14 cellular contexts compared by ENCODE assay signal in the genomic region with DNA sequence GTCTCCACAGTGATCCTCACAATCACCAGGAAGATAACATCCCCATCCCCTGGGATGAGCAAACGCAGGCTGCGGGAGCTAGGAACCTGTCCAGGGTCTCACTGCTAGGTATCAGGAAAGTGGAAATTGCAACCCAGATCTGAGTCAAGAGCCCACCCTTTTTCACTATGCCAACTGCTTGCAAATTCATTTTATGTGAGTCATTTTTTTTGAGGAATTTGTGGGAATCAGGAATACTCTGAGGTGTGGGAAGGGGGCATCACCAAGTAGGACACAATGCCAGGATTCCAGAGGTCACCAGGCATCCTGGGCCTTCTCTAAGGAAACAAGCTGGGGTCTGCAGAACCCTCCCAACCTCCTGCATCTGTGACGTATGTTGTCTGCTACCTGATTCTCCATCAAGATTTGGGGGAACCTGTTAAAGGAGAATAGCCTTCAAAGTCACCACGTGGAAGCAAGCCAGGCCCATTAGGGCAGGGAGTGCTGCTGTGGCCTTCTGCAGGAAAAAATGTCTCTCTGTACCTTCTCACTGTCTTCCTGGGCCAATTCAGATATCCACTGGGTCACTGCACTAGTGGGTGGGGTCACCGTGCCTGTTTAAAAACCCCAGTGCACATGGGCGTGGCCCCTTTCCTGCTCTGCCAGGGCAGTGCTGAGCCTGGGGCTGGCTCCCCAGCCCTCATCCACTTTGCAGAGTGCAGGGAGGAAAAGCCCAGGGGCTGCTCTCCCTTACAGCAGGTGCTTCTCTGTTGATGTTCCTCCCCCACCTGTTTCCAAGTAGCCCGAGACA. TPM values are rescaled to one million over a fixed set of nuclear protein-coding genes. Genes with fewer than 3 reads are reported as not detected.
DNase-seq lines count a peak whose midpoint lies in the region; ATAC-seq and TF ChIP-seq lines count a peak whose summit lies in the region.
"Had no signal": no experiment of that assay in that cellular context is flagged by ENCODE, and none has a peak within 500 bp of the region (broad histone marks: within the 10 kb centered on the region; RNA-seq: fewer than 3 reads in every experiment).

No MANE protein-coding gene starts in this region.

- WGBS in upper lobe of left lung, 2 donors: 79 to 84% methylated on average over 7 of the region's 7 CpGs

- H3K27ac ChIP-seq in upper lobe of left lung: peak overlapping the region in 3 of 4 donors; percentile 1 to 85 (median 3)

- no peaks in the 10 kb centered on the region for H3K9me3 Mint-ChIP-seq in natural killer cell treated with Interleukin-12 subunit alpha and Interleukin-12 subunit beta and Interleukin-15 and Interleukin-18, amount 100 ng/mL, for 72 hours

- peaks cover 0 to 7% of the 10 kb centered on the region in 2 donors for H3K27me3 Mint-ChIP-seq in natural killer cell treated with Interleukin-12 subunit alpha and Interleukin-12 subunit beta and Interleukin-15 and Interleukin-18, amount 100 ng/mL, for 72 hours

- no peaks in the 10 kb centered on the region for H3K27me3 ChIP-seq in upper lobe of left lung

- H3K4me3 ChIP-seq in upper lobe of left lung: no peak overlapping the region

- H3K36me3 Mint-ChIP-seq in natural killer cell treated with Interleukin-12 subunit alpha and Interleukin-12 subunit beta and Interleukin-15 and Interleukin-18, amount 100 ng/mL, for 72 hours: peaks cover 9% of the 10 kb centered on the region

- peaks cover 0 to 27% (median 11%) of the 10 kb centered on the region in 4 donors for H3K4me1 ChIP-seq in upper lobe of left lung

- DNase-seq in EL (peak; percentile 41), M059J (ENCODE audit: low read depth) (peak; percentile 55), left colon (peak; percentile 66 to 70), upper lobe of left lung (no peak)
- DNase-seq in activated CD4-positive, alpha-beta T cell treated with anti-CD3 and anti-CD28 coated beads for 48 hours: no peak
- DNase-seq in natural killer cell treated with Interleukin-12 subunit alpha and Interleukin-12 subunit beta and Interleukin-15 and Interleukin-18, amount 100 ng/mL, for 72 hours (ENCODE audit: low spot score): no peak
- DNase-seq: CD4-positive, alpha-beta T cell; H9; NCI-H1417; NCI-H187 treated with DMSO at 0.1 percent for 48 hours; NCI-H446; NK-92 treated with Interleukin-12 subunit alpha and Interleukin-12 subunit beta, amount 100 ng/mL, for 24 hours had no signal

- no peak for TF ChIP-seq POLR2A in upper lobe of left lung (IDR thresholded peaks at IDR 0.05)

- peaks cover 0 to 4% of the 10 kb centered on the region in 2 donors for H3K4me1 Mint-ChIP-seq in natural killer cell treated with Interleukin-12 subunit alpha and Interleukin-12 subunit beta and Interleukin-15 and Interleukin-18, amount 100 ng/mL, for 72 hours (ENCODE audit: low read depth in 2 of 2)

- no peak overlapping the region for H3K27ac Mint-ChIP-seq in natural killer cell treated with Interleukin-12 subunit alpha and Interleukin-12 subunit beta and Interleukin-15 and Interleukin-18, amount 100 ng/mL, for 72 hours
- H3K27ac Mint-ChIP-seq: B cell; CD4-positive, alpha-beta T cell; H9 had no signal

- intact Hi-C loops in left colon (cut with DNase I, micrococcal nuclease): no loop called here

- peaks cover 0 to 19% (median 8%) of the 10 kb centered on the region in 4 donors for H3K9me3 ChIP-seq in upper lobe of left lung

- no peaks in the 10 kb centered on the region for H3K36me3 ChIP-seq in upper lobe of left lung

- no peak overlapping the region for H3K4me3 Mint-ChIP-seq in natural killer cell treated with Interleukin-12 subunit alpha and Interleukin-12 subunit beta and Interleukin-15 and Interleukin-18, amount 100 ng/mL, for 72 hours
- H3K4me3 Mint-ChIP-seq: B cell; CD4-positive, alpha-beta T cell; H9 had no signal

- TF ChIP-seq CTCF in upper lobe of left lung (IDR thresholded peaks at IDR 0.05): no peak

- ATAC-seq in left colon: peak; percentile 65
- no peak for ATAC-seq in upper lobe of left lung (ENCODE audit: low FRiP score in 2 of 2)
- ATAC-seq in HG03196 (IDR thresholded peaks at IDR 0.05; ENCODE audit: unreplicated experiment): no peak
- no peak for ATAC-seq in natural killer cell treated with Interleukin-12 subunit alpha and Interleukin-12 subunit beta and Interleukin-15 and Interleukin-18, amount 100 ng/mL, for 72 hours

- no peak for TF ChIP-seq EP300 in upper lobe of left lung (IDR thresholded peaks at IDR 0.05)

RNA-seq across cellular contexts. Expression of a gene that starts 50.2 kb away (rescaled TPM):
- total RNA-seq in M059J (2014; rRNA removed; shearing (Covaris generic)): 199 and 365 TPM in 2 replicates
- total RNA-seq in left colon (10 to 100 TPM; 41.2 to 41.7 TPM), upper lobe of left lung (100 to 1,000 TPM in 1 of 6 donors, 10 to 100 TPM in 5; 16.8 to 102 (median 77.5) TPM)
- 10 to 100 TPM; 38.4 to 45.1 TPM for total RNA-seq in natural killer cell treated with Interleukin-12 subunit alpha and Interleukin-12 subunit beta and Interleukin-15 and Interleukin-18, amount 100 ng/mL, for 72 hours

Comparison
In these comparisons a context has a peak if more than half of its experiments do, and no peak if none do; other contexts are left out.
1. DNase-seq: peak in EL (single experiment), M059J (single experiment) and left colon (2 of 2); none in upper lobe of left lung (0 of 2), activated CD4-positive, alpha-beta T cell treated with anti-CD3 and anti-CD28 coated beads for 48 hours (single experiment) and natural killer cell treated with Interleukin-12 subunit alpha and Interleukin-12 subunit beta and Interleukin-15 and Interleukin-18, amount 100 ng/mL, for 72 hours (single experiment).